In genomic region chr11:126365508-126365907, GRCh38 we compare ENCODE assay signal across 8 cellular contexts. TPM values are rescaled to one million over a fixed set of nuclear protein-coding genes. Genes with fewer than 3 reads are reported as not detected.
A peak's percentile ranks its signal among the peaks of the same experiment; 100 is the strongest.
DNase-seq lines count a peak whose midpoint lies in the region; ATAC-seq, FAIRE-seq and TF ChIP-seq lines count a peak whose summit lies in the region.
"Not testable (repeated sequence)": the region's sequence is repeated elsewhere in the genome, so short reads cannot be mapped to it uniquely, and the experiment has no call there.

No MANE protein-coding gene starts in this region.

- WGBS in endodermal cell (ENCODE audit: insufficient coverage in 1 of 2, insufficient read length in 1 of 2), 2 experiments = 95% methylated on average over 5 of the region's 5 CpGs; no CpG with 5 or more reads in 1 of the 2 experiments
- WGBS in trophoblast cell (ENCODE audit: extremely low coverage, insufficient coverage, insufficient read length) = no CpG with 5 or more reads among the region's 5 CpGs
- WGBS in thyroid gland, 2 donors = 90% methylated on average over 2 of the region's 5 CpGs; no CpG with 5 or more reads in 1 of the 2 donors

- ATAC-seq in left ventricle myocardium superior = not testable (repeated sequence)
- ATAC-seq in lower lobe of right lung = peak; percentile 27 to 38

- H3K4me1 ChIP-seq in PC-9 (replicated peaks; ENCODE audit: insufficient read depth) (peaks cover 68% of the 10 kb centered on the region), endodermal cell (ENCODE audit: control insufficient read depth, insufficient read depth, low read length) (peaks cover 12% of the 10 kb centered on the region), lower lobe of right lung (peaks cover 27% of the 10 kb centered on the region), trophoblast cell (ENCODE audit: control insufficient read depth in 1 of 2, insufficient read depth in 2 of 2, low read length in 2 of 2) (peaks cover 10 to 12% of the 10 kb centered on the region in 2 experiments), thyroid gland (peaks cover 11 to 25% of the 10 kb centered on the region in 2 donors)

- not testable (repeated sequence) for H3K27ac Mint-ChIP-seq in endodermal cell

- not testable (repeated sequence) for H3K36me3 ChIP-seq in PC-9 (ENCODE audit: low read depth); bronchial epithelial cell (ENCODE audit: control insufficient read depth, insufficient read depth, low read length); endodermal cell (ENCODE audit: control insufficient read depth, insufficient read depth, low read length); lower lobe of right lung; trophoblast cell (ENCODE audit: control insufficient read depth in 1 of 2, insufficient read depth in 2 of 2, low read length in 2 of 2); thyroid gland

- not testable (repeated sequence) for H3K14ac ChIP-seq in trophoblast cell (ENCODE audit: low read length)

- CTCF ChIA-PET in PC-9 (lab: Charles Lee) = interaction anchor here (0.6 kb wide), 1 partner anchor 9 kb away, joined by 6 read pairs; no protein-coding TSS in a partner anchor

- H4K8ac ChIP-seq in trophoblast cell (ENCODE audit: low read depth, low read length) = not testable (repeated sequence)

- H3K18ac ChIP-seq in trophoblast cell (ENCODE audit: low read length) = not testable (repeated sequence)

- H3K9me3 Mint-ChIP-seq in endodermal cell = not testable (repeated sequence)

- not testable (repeated sequence) for TF ChIP-seq CTCF in C4-2B (conservative IDR thresholded peaks at IDR 0.05); PC-9 (conservative IDR thresholded peaks at IDR 0.05); bronchial epithelial cell (IDR thresholded peaks at IDR 0.05; ENCODE audit: insufficient read depth, low read length, severe bottlenecking); endodermal cell (conservative IDR thresholded peaks at IDR 0.05); lower lobe of right lung (IDR thresholded peaks at IDR 0.05); thyroid gland (IDR thresholded peaks at IDR 0.05)

- not testable (repeated sequence) for H3K23ac ChIP-seq in trophoblast cell (ENCODE audit: low read length)

- not testable (repeated sequence) for BruUV-seq in PC-9 (replicated peaks; lab: Mats Ljungman, UMichigan)

- H3K27me3 Mint-ChIP-seq in endodermal cell (ENCODE audit: insufficient read depth) = not testable (repeated sequence)

- DNase-seq in PC-9 (peak; percentile 82 to 88), endodermal cell (peak; percentile 31), left ventricle myocardium superior (peak; percentile 60), trophoblast cell (peak; percentile 33 to 46), thyroid gland (peak in 1 of 2 donors; percentile 27)
- not testable (repeated sequence) for DNase-seq in bronchial epithelial cell (ENCODE audit: low read depth); lower lobe of right lung

- H2BK12ac ChIP-seq in trophoblast cell (ENCODE audit: low read length) = not testable (repeated sequence)

- intact Hi-C loops in PC-9 (cut with micrococcal nuclease; ENCODE audit: unreplicated experiment) = loop anchor here (2.0 to 5.0 kb wide), 2 partner anchors 17 to 53 kb away; no protein-coding TSS in a partner anchor
- intact Hi-C loops in left ventricle myocardium superior (cut with micrococcal nuclease); lower lobe of right lung (cut with DNase I); thyroid gland (cut with DNase I): not testable (repeated sequence)

- H3K79me2 ChIP-seq in PC-9 (ENCODE audit: low read depth) = peaks cover 79% of the 10 kb centered on the region
- H3K79me2 ChIP-seq in trophoblast cell (ENCODE audit: control insufficient read depth, insufficient read depth, low read length, poor library complexity) = not testable (repeated sequence)

- H3K4me2 ChIP-seq in PC-9 = peak overlapping the region; percentile 70
- not testable (repeated sequence) for H3K4me2 ChIP-seq in trophoblast cell (ENCODE audit: low read length)

- TF ChIP-seq POLR2A in thyroid gland (IDR thresholded peaks at IDR 0.05) = not testable (repeated sequence)

- POLR2A ChIA-PET in PC-9 (lab: Charles Lee; ENCODE audit: unreplicated experiment) = interaction anchor here (0.7 kb wide), 1 partner anchor 722 kb away, joined by 3 read pairs; no protein-coding TSS in a partner anchor

- H3F3A ChIP-seq in PC-9 (ENCODE audit: insufficient read depth, low read depth) = not testable (repeated sequence)

- not testable (repeated sequence) for H3K4me3 ChIP-seq in PC-9; bronchial epithelial cell (ENCODE audit: low read depth, low read length); endodermal cell (ENCODE audit: low read length); lower lobe of right lung; trophoblast cell (ENCODE audit: low read depth, low read length); thyroid gland (replicated peaks in 1 of 3)

- not testable (repeated sequence) for H4K12ac ChIP-seq in trophoblast cell (ENCODE audit: low read depth, low read length)

- not testable (repeated sequence) for H3K4me3 Mint-ChIP-seq in endodermal cell

- H2BK120ac ChIP-seq in trophoblast cell (ENCODE audit: insufficient read depth, low read length, poor library complexity) = not testable (repeated sequence)

- H3K27ac ChIP-seq in C4-2B (peak overlapping the region; percentile 45), PC-9 (peak overlapping the region; percentile 41), lower lobe of right lung (peak overlapping the region; percentile 71), thyroid gland (peak overlapping the region in 2 of 3 donors; percentile 30 to 43)
- not testable (repeated sequence) for H3K27ac ChIP-seq in endodermal cell (ENCODE audit: low read depth, low read length); trophoblast cell (ENCODE audit: low read depth, low read length)

- H3K4ac ChIP-seq in trophoblast cell (ENCODE audit: low read depth, low read length) = not testable (repeated sequence)

- H3K9me2 ChIP-seq in PC-9 (ENCODE audit: insufficient read depth) = not testable (repeated sequence)

- H3K4me1 Mint-ChIP-seq in endodermal cell = peaks cover 32% of the 10 kb centered on the region

- not testable (repeated sequence) for H4K20me1 ChIP-seq in PC-9 (ENCODE audit: insufficient read depth)

- H3K36me3 Mint-ChIP-seq in endodermal cell (ENCODE audit: low read depth) = not testable (repeated sequence)

- H3K79me1 ChIP-seq in trophoblast cell (ENCODE audit: low read length) = not testable (repeated sequence)

- not testable (repeated sequence) for H2BK5ac ChIP-seq in trophoblast cell (ENCODE audit: low read depth, low read length, poor library complexity)

- not testable (repeated sequence) for H3K9me3 ChIP-seq in PC-9 (ENCODE audit: insufficient read depth, low read depth); endodermal cell (ENCODE audit: control insufficient read depth, low read length); lower lobe of right lung; trophoblast cell (ENCODE audit: insufficient read depth, low read depth, low read length); thyroid gland

- not testable (repeated sequence) for H3K9ac ChIP-seq in endodermal cell (ENCODE audit: extremely low read depth, low read length, poor library complexity, severe bottlenecking); trophoblast cell (ENCODE audit: low read length)

- not testable (repeated sequence) for H2AK5ac ChIP-seq in trophoblast cell (ENCODE audit: low read length)

- not testable (repeated sequence) for H2AFZ ChIP-seq in PC-9; trophoblast cell (ENCODE audit: insufficient read depth, low read length, poor library complexity)

- H4K91ac ChIP-seq in trophoblast cell (ENCODE audit: low read depth, low read length) = not testable (repeated sequence)

- FAIRE-seq in bronchial epithelial cell (lab: Jason Lieb, UNC) = peak; percentile 96

- H3K27me3 ChIP-seq in PC-9 (ENCODE audit: insufficient read depth, low read depth); bronchial epithelial cell (ENCODE audit: control insufficient read depth, insufficient read depth, low read length); endodermal cell (ENCODE audit: control insufficient read depth, insufficient read depth, low read length, poor library complexity, severe bottlenecking); lower lobe of right lung (ENCODE audit: low read depth); trophoblast cell (ENCODE audit: insufficient read depth, low read length); thyroid gland: not testable (repeated sequence)

RNA-seq across cellular contexts. Expression of gene ST3GAL4, which starts 10.0 kb away (rescaled TPM):
- 44.1 and 46.2 TPM in 2 replicates for total RNA-seq in PC-9 (2021)
- 10.9 and 12.4 TPM in 2 replicates for total RNA-seq in bronchial epithelial cell
- total RNA-seq in endodermal cell = 10 to 100 TPM; 16.5 to 21.5 TPM
- 15.6 TPM for polyA plus RNA-seq in endodermal cell (2013, experiment 1 of 2)
- polyA plus RNA-seq in endodermal cell (2013, experiment 2 of 2) = 13.3 TPM
- total RNA-seq in left ventricle myocardium superior = 45.4 TPM
- 26.2 TPM for total RNA-seq in lower lobe of right lung
- polyA plus RNA-seq in trophoblast cell (2013) = 16.1 and 17.5 TPM in 2 replicates
- total RNA-seq in thyroid gland = 10 to 100 TPM in 3 of 4 donors, 1 to 10 TPM in 1; 5.3 to 33.9 (median 26.4) TPM
